ENCODE assay signal across 8 cellular contexts in the genomic region with DNA sequence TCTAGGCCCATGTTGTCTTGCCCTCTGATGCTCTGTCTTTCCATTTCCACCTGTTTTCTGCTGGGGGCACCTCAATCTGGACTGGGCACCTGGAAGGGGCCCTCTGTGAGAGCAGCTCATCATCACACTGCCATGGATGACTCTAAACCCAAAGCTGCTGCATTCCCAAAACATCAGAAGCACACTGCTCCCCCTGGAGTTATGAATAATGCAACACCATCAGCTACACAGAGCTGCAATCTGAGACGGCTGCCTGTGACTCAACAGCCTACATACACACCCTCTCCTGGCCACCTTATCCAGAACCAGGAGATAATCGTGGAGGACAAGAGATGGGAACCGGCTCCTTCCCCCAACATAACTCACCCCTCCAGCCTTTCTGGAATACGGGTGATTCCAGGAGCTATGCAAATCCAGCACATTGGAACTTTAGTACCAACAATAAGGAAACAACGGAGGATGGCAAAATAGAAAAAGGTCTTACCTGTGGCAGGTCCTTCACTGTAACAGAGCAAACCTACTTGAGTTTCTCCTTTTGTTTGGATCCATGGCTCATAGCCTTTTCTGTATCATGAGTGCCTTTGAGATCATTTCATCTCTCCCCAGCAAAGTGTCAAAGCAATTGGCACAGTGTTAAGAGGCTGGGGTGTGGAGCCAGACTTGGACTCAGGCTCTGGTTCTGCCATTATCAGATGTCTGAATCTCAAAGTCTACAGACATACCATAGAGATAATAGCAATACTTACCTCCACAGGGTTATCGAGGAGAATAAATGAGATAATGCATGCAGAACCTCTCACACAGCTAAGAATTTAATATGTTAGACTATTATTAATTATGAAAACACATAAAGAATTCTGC. TPM values are rescaled to one million over a fixed set of nuclear protein-coding genes. Genes with fewer than 3 reads are reported as not detected.
DNase-seq lines count a peak whose midpoint lies in the region; TF ChIP-seq lines count a peak whose summit lies in the region.

No MANE protein-coding gene starts in this region.

- intact Hi-C loops in CD14-positive monocyte (cut with micrococcal nuclease): loop anchor here (1.0 to 10.0 kb wide), 5 partner anchors 40 to 75 kb away; partner anchors contain the start of gene RNF19B (in 1 of the 2)

- peaks cover 0 to 2% (median 0%) of the 10 kb centered on the region in 7 donors for H3K9me3 Mint-ChIP-seq in CD14-positive monocyte
- H3K9me3 Mint-ChIP-seq in activated T-cell treated with anti-CD3 and anti-CD28 coated beads, Interleukin-2, amount 50 U/mL, for 24 hours: no peaks in the 10 kb centered on the region

- peak overlapping the region; percentile 91 for H3K27ac ChIP-seq in neutrophil

- H3K4me1 Mint-ChIP-seq in CD14-positive monocyte: peaks cover 24% of the 10 kb centered on the region
- peaks cover 27% of the 10 kb centered on the region for H3K4me1 Mint-ChIP-seq in activated T-cell treated with anti-CD3 and anti-CD28 coated beads, Interleukin-2, amount 50 U/mL, for 24 hours (ENCODE audit: low read depth)

- H3K9me3 ChIP-seq in neutrophil: no peaks in the 10 kb centered on the region

- H3K27me3 Mint-ChIP-seq in CD14-positive monocyte (ENCODE audit: low read depth in 3 of 3): no peaks in the 10 kb centered on the region
- no peaks in the 10 kb centered on the region for H3K27me3 Mint-ChIP-seq in activated T-cell treated with anti-CD3 and anti-CD28 coated beads, Interleukin-2, amount 50 U/mL, for 24 hours

- peaks cover 53 to 68% of the 10 kb centered on the region in 2 experiments for H3K4me1 ChIP-seq in neutrophil (ENCODE audit: control insufficient read depth in 1 of 2, insufficient read depth in 1 of 2, low read depth in 1 of 2, low read length in 1 of 2)

- H3K36me3 Mint-ChIP-seq in CD14-positive monocyte: peaks cover 62 to 63% of the 10 kb centered on the region in 2 donors
- peaks cover 91% of the 10 kb centered on the region for H3K36me3 Mint-ChIP-seq in activated T-cell treated with anti-CD3 and anti-CD28 coated beads, Interleukin-2, amount 50 U/mL, for 24 hours (ENCODE audit: low read depth)

- TF ChIP-seq CTCF in CD14-positive monocyte (IDR thresholded peaks at IDR 0.05): peak; percentile 58
- TF ChIP-seq CTCF in neutrophil (IDR thresholded peaks at IDR 0.05): peak; percentile 41

- DNase-seq in CD14-positive monocyte (ENCODE audit: low spot score) (peak; percentile 67), H7 (peak; percentile 55), RPMI8226 (peak; percentile 32), erythroblast (lab: John Stamatoyannopoulos, UW) (peak; percentile 56 to 59), GF-D8 (lab: John Stamatoyannopoulos, UW) (no peak), UCSD-AML1 (lab: John Stamatoyannopoulos, UW; ENCODE audit: unreplicated experiment) (no peak)
- DNase-seq in activated T-cell treated with anti-CD3 and anti-CD28 coated beads, Interleukin-2, amount 50 U/mL, for 24 hours: no peak

- H3K27me3 ChIP-seq in H7 (ENCODE audit: control insufficient read depth, insufficient read depth, low read length): no peaks in the 10 kb centered on the region
- H3K27me3 ChIP-seq in neutrophil: no peaks in the 10 kb centered on the region

- H3K4me3 ChIP-seq in H7 (ENCODE audit: insufficient read depth, low read depth, low read length): no peak overlapping the region
- peak overlapping the region; percentile 18 to 31 for H3K4me3 ChIP-seq in neutrophil (ENCODE audit: low read depth in 1 of 2, low read length in 1 of 2)

- H3K27ac Mint-ChIP-seq in CD14-positive monocyte: peak overlapping the region in 6 of 7 donors; percentile 38 to 85 (median 66)
- H3K27ac Mint-ChIP-seq in activated T-cell treated with anti-CD3 and anti-CD28 coated beads, Interleukin-2, amount 50 U/mL, for 24 hours: no peak overlapping the region

- H3K36me3 ChIP-seq in H7 (replicated peaks; ENCODE audit: control insufficient read depth, insufficient read depth, low read length) (peaks cover 19% of the 10 kb centered on the region), neutrophil (peaks cover 7% of the 10 kb centered on the region)

- H3K4me3 Mint-ChIP-seq in CD14-positive monocyte: no peak overlapping the region
- no peak overlapping the region for H3K4me3 Mint-ChIP-seq in activated T-cell treated with anti-CD3 and anti-CD28 coated beads, Interleukin-2, amount 50 U/mL, for 24 hours

- no peak for TF ChIP-seq POLR2A in erythroblast (IDR thresholded peaks at IDR 0.05; ENCODE audit: low read length)

RNA-seq across cellular contexts. Expression of gene AK2, which starts 29.3 kb away (rescaled TPM):
- 100 to 1,000 TPM; 162 to 180 TPM for polyA plus RNA-seq in CD14-positive monocyte
- total RNA-seq in H7 (2014; rRNA removed; shearing (Covaris generic)): 151 and 168 TPM in 2 replicates

RNA-seq across cellular contexts. Expression of gene RNF19B, which starts 42.8 kb away (rescaled TPM):
- polyA plus RNA-seq in CD14-positive monocyte: 1 to 10 TPM; 4.1 to 5.8 TPM
- total RNA-seq in H7 (2014; rRNA removed; shearing (Covaris generic)): 24.9 and 26.7 TPM in 2 replicates

Comparison
In these comparisons a context has a peak if more than half of its experiments do, and no peak if none do; other contexts are left out.
1. DNase-seq: peak in CD14-positive monocyte (single experiment), H7 (single experiment), RPMI8226 (single experiment) and erythroblast (2 of 2); none in GF-D8 (single experiment), activated T-cell treated with anti-CD3 and anti-CD28 coated beads, Interleukin-2, amount 50 U/mL, for 24 hours (single experiment) and UCSD-AML1 (single experiment).